Comparison of ENCODE assay signal across 19 cellular contexts in genomic region chr3:37642959-37643598, GRCh38.
"Had no signal": no experiment of that assay in that cellular context is flagged by ENCODE, and none has a peak within 500 bp of the region (broad histone marks: within the 10 kb centered on the region; RNA-seq: fewer than 3 reads in every experiment).

No MANE protein-coding gene starts in this region.

- H3K27me3 ChIP-seq: gastrocnemius medialis, heart right ventricle, spleen had no signal

- H3K27ac ChIP-seq: gastrocnemius medialis, heart right ventricle had no signal

- H3K4me1 Mint-ChIP-seq: naive B cell had no signal

- H3K27me3 Mint-ChIP-seq: naive B cell, type B pancreatic cell had no signal

- H3K4me3 Mint-ChIP-seq: naive B cell, nephron progenitor cell, type B pancreatic cell had no signal

- DNase-seq: dermis blood vessel endothelial cell; gastrocnemius medialis; heart right ventricle; hypothalamus; kidney glomerular epithelial cell; mesendoderm; naive B cell; nephron progenitor cell; posterior cingulate gyrus; spleen; stimulated activated CD4-positive, alpha-beta T cell treated with anti-CD3 and anti-CD28 coated beads, Interleukin-15, amount 100 ng/mL, for 24 hours; stimulated activated CD4-positive, alpha-beta T cell treated with anti-CD3 and anti-CD28 coated beads, Interleukin-1b, Interleukin-23, amount 100 ng/mL, for 48 hours; stimulated activated CD4-positive, alpha-beta T cell treated with anti-CD3 and anti-CD28 coated beads, Interleukin-4, amount 100 ng/mL, for 24 hours; stimulated activated naive CD4-positive, alpha-beta T cell treated with Interleukin-2 at 50 U/mL for 16 hours had no signal

- H3K27ac Mint-ChIP-seq: naive B cell, nephron progenitor cell, type B pancreatic cell had no signal

- H3K36me3 ChIP-seq: gastrocnemius medialis had no signal

- H3K4me1 ChIP-seq: gastrocnemius medialis had no signal

- ATAC-seq: gastrocnemius medialis, heart right ventricle, sciatic nerve had no signal

- H3K36me3 Mint-ChIP-seq: naive B cell had no signal

- H3K4me3 ChIP-seq: gastrocnemius medialis, heart right ventricle, spleen had no signal

- FAIRE-seq: colon, islet of Langerhans, urothelium cell line had no signal

- H3K9me3 ChIP-seq: gastrocnemius medialis had no signal
